In the genomic region with DNA sequence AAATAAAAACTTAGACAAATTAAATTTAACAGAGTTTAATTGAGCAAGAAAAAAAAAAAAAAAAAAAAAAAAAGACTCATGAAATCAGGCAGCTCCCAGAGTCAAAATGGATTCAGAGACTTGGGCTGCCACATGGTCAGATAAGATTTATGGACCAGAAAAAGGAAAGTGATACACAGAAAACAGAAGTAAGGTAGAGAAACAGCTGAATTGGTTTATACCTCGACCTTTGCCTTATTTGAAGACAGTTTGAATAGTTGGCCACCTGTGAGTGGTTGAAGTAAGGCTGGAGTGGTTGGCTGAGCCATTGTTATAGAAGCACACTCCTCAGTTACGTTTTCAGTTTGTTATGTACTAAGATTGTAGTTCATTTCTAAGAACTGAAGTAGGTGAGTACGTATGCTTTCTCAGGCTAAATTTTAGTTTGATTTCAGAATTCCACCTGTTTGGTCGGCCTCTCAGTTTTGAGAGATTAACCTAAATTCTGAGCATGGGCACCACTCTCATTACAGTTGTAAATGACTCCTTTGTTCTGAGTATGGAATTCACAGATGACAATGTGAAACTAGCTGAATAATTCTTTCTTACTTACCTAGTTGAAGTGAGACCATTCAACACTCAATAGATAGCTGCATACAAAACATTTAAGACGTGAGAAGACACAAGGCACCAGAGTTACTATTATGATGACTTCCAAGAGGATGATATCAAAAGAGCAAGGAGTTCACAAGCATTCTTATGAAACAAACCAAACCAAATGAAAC, we compare ENCODE assay signal across 10 cellular contexts.
DNase-seq lines count a peak whose midpoint lies in the region; ATAC-seq and TF ChIP-seq lines count a peak whose summit lies in the region.
"Had no signal": no experiment of that assay in that cellular context is flagged by ENCODE, and none has a peak within 500 bp of the region (broad histone marks: within the 10 kb centered on the region; RNA-seq: fewer than 3 reads in every experiment).

No MANE protein-coding gene starts in this region.

- peaks cover 3% of the 10 kb centered on the region for H3K27me3 Mint-ChIP-seq in nephron (ENCODE audit: low read depth)

- TF ChIP-seq CTCF in KMS-11 (conservative IDR thresholded peaks at IDR 0.05; ENCODE audit: low read depth, low read length) = no peak
- TF ChIP-seq CTCF in nephron (IDR thresholded peaks at IDR 0.05; ENCODE audit: unreplicated experiment in 3 of 3) = no peak

- peak overlapping the region in 2 of 3 experiments; percentile 53 to 63 for H3K27ac Mint-ChIP-seq in nephron

- ATAC-seq in GM18907 (IDR thresholded peaks at IDR 0.05; ENCODE audit: unreplicated experiment) (peak; percentile 83), GM21825 (IDR thresholded peaks at IDR 0.05; ENCODE audit: unreplicated experiment) (peak; percentile 73), HG03439 (IDR thresholded peaks at IDR 0.05; ENCODE audit: unreplicated experiment) (no peak)

- no peaks in the 10 kb centered on the region for H3K27me3 ChIP-seq in KMS-11 (ENCODE audit: insufficient read depth, low read depth)

- peaks cover 73% of the 10 kb centered on the region for H3K4me1 ChIP-seq in KMS-11 (ENCODE audit: low read depth, poor library complexity, severe bottlenecking)

- peak overlapping the region; percentile 67 for H3K4me2 ChIP-seq in KMS-11

- H3K4me3 ChIP-seq in KMS-11 (IDR thresholded peaks at IDR 0.05; ENCODE audit: insufficient read depth, low read depth, low read length) = no peak overlapping the region

- no peaks in the 10 kb centered on the region for H4K20me1 ChIP-seq in KMS-11 (ENCODE audit: insufficient read depth)

- peak overlapping the region; percentile 10; the same call in 1 of the 2 replicates for H3K9ac ChIP-seq in KMS-11

- H3K4me1 Mint-ChIP-seq in nephron = peaks cover 49% of the 10 kb centered on the region

- H3K4me3 Mint-ChIP-seq in nephron = no peak overlapping the region

- H3K36me3 ChIP-seq in KMS-11 (ENCODE audit: insufficient read depth) = no peaks in the 10 kb centered on the region

- 0 out of 2 replicates have a peak overlapping the region, but pooled peaks have one; percentile 1 for H2AFZ ChIP-seq in KMS-11 (ENCODE audit: low read depth)

- DNase-seq in Kasumi-1 (lab: John Stamatoyannopoulos, UW) = no peak
- no peak for DNase-seq in cerebellum (ENCODE audit: low spot score)
- DNase-seq in activated gamma-delta T cell treated with Interleukin-2 at 50 U/mL for 16 hours = no peak
- DNase-seq: erythroblast, NCI-H2171 treated with DMSO at 0.1 percent for 48 hours had no signal

- peaks cover 5% of the 10 kb centered on the region for H3K36me3 Mint-ChIP-seq in nephron (ENCODE audit: low read depth)

- H3K9me3 Mint-ChIP-seq in nephron = no peaks in the 10 kb centered on the region

- peak overlapping the region; percentile 69 for H3K27ac ChIP-seq in KMS-11

- no peaks in the 10 kb centered on the region for H3K79me2 ChIP-seq in KMS-11 (ENCODE audit: insufficient read depth, low read depth)
